Comparison of ENCODE assay signal across 9 cellular contexts in genomic region chr10:25934673-25935139, GRCh38. TPM values are rescaled to one million over a fixed set of nuclear protein-coding genes. Genes with fewer than 3 reads are reported as not detected.
DNase-seq lines count a peak whose midpoint lies in the region; ATAC-seq and TF ChIP-seq lines count a peak whose summit lies in the region.
"Had no signal": no experiment of that assay in that cellular context is flagged by ENCODE, and none has a peak within 500 bp of the region (broad histone marks: within the 10 kb centered on the region; RNA-seq: fewer than 3 reads in every experiment).

No MANE protein-coding gene starts in this region.

- no TSS peak for BruUV-seq in Caco-2 (replicated peaks; lab: Mats Ljungman, UMichigan)

- CTCF ChIA-PET in Caco-2 (lab: Charles Lee): no interaction called here

- H3K4me1 ChIP-seq in testis: no peaks in the 10 kb centered on the region
- H3K4me1 ChIP-seq in Caco-2: no peaks in the 10 kb centered on the region

- POLR2A ChIA-PET in Caco-2 (lab: Charles Lee): no interaction called here

- TF ChIP-seq POLR2A in testis (IDR thresholded peaks at IDR 0.05): no peak

- H3K4me1 Mint-ChIP-seq in activated T-cell treated with anti-CD3 and anti-CD28 coated beads, Interleukin-2, amount 50 U/mL, for 72 hours (ENCODE audit: low read depth): peaks cover 6% of the 10 kb centered on the region
- no peaks in the 10 kb centered on the region for H3K4me1 Mint-ChIP-seq in Caco-2 (ENCODE audit: low read depth, unreplicated experiment)

- H3K9me3 ChIP-seq in testis: no peaks in the 10 kb centered on the region
- H3K9me3 ChIP-seq in Caco-2: no peaks in the 10 kb centered on the region

- peak; percentile 60 for ATAC-seq in HG02610 (IDR thresholded peaks at IDR 0.05; ENCODE audit: unreplicated experiment)
- peak; percentile 69 to 75 for ATAC-seq in activated T-cell treated with anti-CD3 and anti-CD28 coated beads, Interleukin-2, amount 50 U/mL, for 72 hours (replicated peaks in 1 of 2)
- peak; percentile 49 for ATAC-seq in left colon

- H3K27me3 ChIP-seq in testis (no peaks in the 10 kb centered on the region), Caco-2 (replicated peaks; ENCODE audit: control insufficient read depth, insufficient read depth, low read length) (no peaks in the 10 kb centered on the region)

- WGBS in testis, 2 donors: 0 to 1% methylated on average over 32 of the region's 32 CpGs

- DNase-seq in GM12864 (ENCODE audit: low read depth) (no peak), left colon (peak in 1 of 2 donors; percentile 7), testis (peak; percentile 48), dedifferentiated amniotic fluid mesenchymal stem cell (ENCODE audit: extremely low spot score) (no peak), NCI-H1694 treated with DMSO at 0.1 percent for 48 hours (lab: John Stamatoyannopoulos, UW) (no peak), Caco-2 (no peak)
- DNase-seq in activated T-cell treated with anti-CD3 and anti-CD28 coated beads, Interleukin-2, amount 50 U/mL, for 72 hours: peak; percentile 37 to 44

- H3K27ac ChIP-seq in testis: peak overlapping the region in 1 of 2 donors; percentile 61

- intact Hi-C loops in left colon (cut with DNase I, micrococcal nuclease) (no loop called here), testis (cut with DNase I; ENCODE audit: low total_unique reads) (no loop called here), Caco-2 (cut with micrococcal nuclease; ENCODE audit: unreplicated experiment) (no loop called here)

- no peaks in the 10 kb centered on the region for H3K9me3 Mint-ChIP-seq in activated T-cell treated with anti-CD3 and anti-CD28 coated beads, Interleukin-2, amount 50 U/mL, for 72 hours
- H3K9me3 Mint-ChIP-seq in Caco-2 (ENCODE audit: unreplicated experiment): peaks cover 9% of the 10 kb centered on the region

- peaks cover 0 to 3% of the 10 kb centered on the region in 2 donors for H3K36me3 Mint-ChIP-seq in activated T-cell treated with anti-CD3 and anti-CD28 coated beads, Interleukin-2, amount 50 U/mL, for 72 hours (ENCODE audit: insufficient read depth in 2 of 2)
- no peaks in the 10 kb centered on the region for H3K36me3 Mint-ChIP-seq in Caco-2 (ENCODE audit: insufficient read depth, unreplicated experiment)

- H3K4me3 Mint-ChIP-seq in activated T-cell treated with anti-CD3 and anti-CD28 coated beads, Interleukin-2, amount 50 U/mL, for 72 hours: peak overlapping the region; percentile 85 to 94
- H3K4me3 Mint-ChIP-seq in Caco-2 (ENCODE audit: unreplicated experiment): no peak overlapping the region

- no peak overlapping the region for H3K27ac Mint-ChIP-seq in activated T-cell treated with anti-CD3 and anti-CD28 coated beads, Interleukin-2, amount 50 U/mL, for 72 hours
- no peak overlapping the region for H3K27ac Mint-ChIP-seq in Caco-2 (ENCODE audit: unreplicated experiment)

- peaks cover 45% of the 10 kb centered on the region for H3K27me3 Mint-ChIP-seq in activated T-cell treated with anti-CD3 and anti-CD28 coated beads, Interleukin-2, amount 50 U/mL, for 72 hours (ENCODE audit: low read depth)
- H3K27me3 Mint-ChIP-seq in Caco-2 (ENCODE audit: insufficient read depth, unreplicated experiment): peaks cover 13% of the 10 kb centered on the region

- H3K36me3 ChIP-seq in testis (ENCODE audit: low read depth, missing control alignments): no peaks in the 10 kb centered on the region
- no peaks in the 10 kb centered on the region for H3K36me3 ChIP-seq in Caco-2 (ENCODE audit: control insufficient read depth, insufficient read depth, low read length)

- TF ChIP-seq CTCF in GM12864 (IDR thresholded peaks at IDR 0.05; ENCODE audit: low read depth, low read length, missing control alignments): peak; percentile 54
- peak in 2 of 3 experiments; percentile 22 to 43 for TF ChIP-seq CTCF in testis (IDR thresholded peaks at IDR 0.05)
- TF ChIP-seq CTCF in Caco-2 (IDR thresholded peaks at IDR 0.05; ENCODE audit: insufficient read depth in 1 of 2, low read depth in 1 of 2, low read length in 1 of 2, severe bottlenecking in 1 of 2, unreplicated experiment in 1 of 2): no peak

- no peak overlapping the region for H3K4me3 ChIP-seq in GM12864 (ENCODE audit: low read depth, low read length)
- peak overlapping the region; percentile 52 to 62 for H3K4me3 ChIP-seq in testis
- no peak overlapping the region for H3K4me3 ChIP-seq in Caco-2 (ENCODE audit: low read depth, low read length)

RNA-seq across cellular contexts. Expression of gene MYO3A, which starts 0.7 kb away (rescaled TPM):
- total RNA-seq in activated T-cell treated with anti-CD3 and anti-CD28 coated beads, Interleukin-2, amount 50 U/mL, for 72 hours: not detected
- 1 to 10 TPM in 1 of 2 donors, under 1 TPM in 1; 0.08 to 1.0 TPM for total RNA-seq in left colon
- 10 to 100 TPM in 1 of 2 donors, 1 to 10 TPM in 1; 8.7 to 21.1 TPM for total RNA-seq in testis
- 9.5 TPM for polyA plus RNA-seq in testis (ENCODE audit: insufficient read depth, low read depth, low replicate concordance)
- total RNA-seq in Caco-2 (2022): not detected in 2 replicates
- total RNA-seq: M059J had no signal

Comparison
In these comparisons a context has a peak if more than half of its experiments do, and no peak if none do; other contexts are left out.
1. DNase-seq: peak in activated T-cell treated with anti-CD3 and anti-CD28 coated beads, Interleukin-2, amount 50 U/mL, for 72 hours (2 of 2) and testis (single experiment); none in GM12864 (single experiment), dedifferentiated amniotic fluid mesenchymal stem cell (single experiment), NCI-H1694 treated with DMSO at 0.1 percent for 48 hours (single experiment) and Caco-2 (0 of 2).
2. H3K4me3 ChIP-seq: peak in testis (2 of 2); none in GM12864 (single experiment) and Caco-2 (single experiment).
3. CTCF ChIP-seq: peak in GM12864 (single experiment) and testis (2 of 3); none in Caco-2 (0 of 2).
4. Peak in every context shown above with its lines, with median percentiles within 50 percentile points of each other: ATAC-seq.